In the genomic region with DNA sequence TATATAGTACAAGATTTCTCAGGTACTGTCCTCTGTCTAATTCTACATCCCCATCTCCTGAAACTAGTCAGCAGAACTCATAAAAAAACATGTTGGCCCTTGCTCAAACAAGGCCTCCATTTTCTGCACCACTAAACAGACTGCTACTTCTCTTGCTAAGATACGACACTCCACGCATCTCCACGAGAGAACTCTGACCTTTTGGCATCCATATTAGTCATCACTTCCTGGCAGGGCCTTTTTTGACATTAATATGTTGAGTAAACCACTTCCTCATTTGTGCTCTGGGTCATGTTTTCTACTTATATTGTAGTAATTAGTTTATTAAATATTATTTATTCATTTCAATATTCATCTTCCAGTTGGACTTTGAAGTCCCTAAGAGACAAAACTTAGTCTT, we compare ENCODE assay signal across 13 cellular contexts.
DNase-seq lines count a peak whose midpoint lies in the region; ATAC-seq and TF ChIP-seq lines count a peak whose summit lies in the region.
"Had no signal": no experiment of that assay in that cellular context is flagged by ENCODE, and none has a peak within 500 bp of the region (broad histone marks: within the 10 kb centered on the region; RNA-seq: fewer than 3 reads in every experiment).

No MANE protein-coding gene starts in this region.

- H3K4me3 Mint-ChIP-seq in neural progenitor cell: no peak overlapping the region
- H3K4me3 Mint-ChIP-seq: activated naive CD4-positive, alpha-beta T cell treated with anti-CD3 and anti-CD28 coated beads, Interleukin-2, amount 50 U/mL, for 24 hours; naive thymus-derived CD8-positive, alpha-beta T cell had no signal

- no peaks in the 10 kb centered on the region for H3K9me3 ChIP-seq in neural progenitor cell (ENCODE audit: low read depth)
- H3K9me3 ChIP-seq in smooth muscle cell (replicated peaks; ENCODE audit: low read depth): no peaks in the 10 kb centered on the region

- H3K36me3 Mint-ChIP-seq in neural progenitor cell: no peaks in the 10 kb centered on the region
- H3K36me3 Mint-ChIP-seq: activated naive CD4-positive, alpha-beta T cell treated with anti-CD3 and anti-CD28 coated beads, Interleukin-2, amount 50 U/mL, for 24 hours; naive thymus-derived CD8-positive, alpha-beta T cell had no signal

- no peak overlapping the region for H3K4me3 ChIP-seq in neural progenitor cell
- no peak overlapping the region for H3K4me3 ChIP-seq in smooth muscle cell

- peak; percentile 95 for ATAC-seq in GM18861 (IDR thresholded peaks at IDR 0.05; ENCODE audit: unreplicated experiment)
- ATAC-seq in HG02970 (IDR thresholded peaks at IDR 0.05; ENCODE audit: low FRiP score, unreplicated experiment): peak; percentile 62
- ATAC-seq: naive thymus-derived CD8-positive, alpha-beta T cell had no signal

- no peak overlapping the region for H3K4me2 ChIP-seq in neural progenitor cell
- H3K4me2 ChIP-seq in smooth muscle cell: no peak overlapping the region

- no peaks in the 10 kb centered on the region for H3K9me3 Mint-ChIP-seq in neural progenitor cell
- H3K9me3 Mint-ChIP-seq: activated naive CD4-positive, alpha-beta T cell treated with anti-CD3 and anti-CD28 coated beads, Interleukin-2, amount 50 U/mL, for 24 hours had no signal

- H3K27ac Mint-ChIP-seq in neural progenitor cell: peak overlapping the region; percentile 17
- H3K27ac Mint-ChIP-seq: activated naive CD4-positive, alpha-beta T cell treated with anti-CD3 and anti-CD28 coated beads, Interleukin-2, amount 50 U/mL, for 24 hours; naive thymus-derived CD8-positive, alpha-beta T cell had no signal

- WGBS in smooth muscle cell (ENCODE audit: low lambda C conversion rate): 47% methylated on average over 3 of the region's 3 CpGs

- no peaks in the 10 kb centered on the region for H3K79me2 ChIP-seq in neural progenitor cell (ENCODE audit: low read depth)
- no peaks in the 10 kb centered on the region for H3K79me2 ChIP-seq in smooth muscle cell (ENCODE audit: low read depth)

- H3K27ac ChIP-seq in neural progenitor cell: no peak overlapping the region
- no peak overlapping the region for H3K27ac ChIP-seq in smooth muscle cell (ENCODE audit: low read depth)

- H3K4me1 Mint-ChIP-seq in neural progenitor cell: no peaks in the 10 kb centered on the region
- H3K4me1 Mint-ChIP-seq: activated naive CD4-positive, alpha-beta T cell treated with anti-CD3 and anti-CD28 coated beads, Interleukin-2, amount 50 U/mL, for 24 hours; naive thymus-derived CD8-positive, alpha-beta T cell had no signal

- H3K36me3 ChIP-seq in neural progenitor cell (no peaks in the 10 kb centered on the region), smooth muscle cell (ENCODE audit: low read depth) (no peaks in the 10 kb centered on the region)

- no peak overlapping the region for H3K9ac ChIP-seq in neural progenitor cell
- no peak overlapping the region for H3K9ac ChIP-seq in smooth muscle cell (ENCODE audit: low read depth)

- no peaks in the 10 kb centered on the region for H4K20me1 ChIP-seq in neural progenitor cell (ENCODE audit: low read depth)
- no peaks in the 10 kb centered on the region for H4K20me1 ChIP-seq in smooth muscle cell (ENCODE audit: low read depth)

- in situ Hi-C loops in GM13976 (cut with MboI; ENCODE audit: low sequenced_read_pairs, unreplicated experiment): no loop called here

- no peaks in the 10 kb centered on the region for H3K27me3 Mint-ChIP-seq in neural progenitor cell (ENCODE audit: insufficient read depth, low read depth)
- H3K27me3 Mint-ChIP-seq: activated naive CD4-positive, alpha-beta T cell treated with anti-CD3 and anti-CD28 coated beads, Interleukin-2, amount 50 U/mL, for 24 hours; naive thymus-derived CD8-positive, alpha-beta T cell had no signal

- no peaks in the 10 kb centered on the region for H3K27me3 ChIP-seq in neural progenitor cell
- H3K27me3 ChIP-seq in smooth muscle cell (ENCODE audit: low read depth): no peaks in the 10 kb centered on the region

- no peak for TF ChIP-seq CTCF in neural progenitor cell (IDR thresholded peaks at IDR 0.05)
- no peak for TF ChIP-seq CTCF in smooth muscle cell (IDR thresholded peaks at IDR 0.05; ENCODE audit: borderline replicate concordance, insufficient read depth, poor library complexity, severe bottlenecking)
- TF ChIP-seq CTCF in GM13976 (IDR thresholded peaks at IDR 0.05; ENCODE audit: borderline replicate concordance, control extremely low read depth, extremely low read depth, insufficient read depth, missing control alignments): no peak

- peak; percentile 7 for DNase-seq in RPMI8226
- no peak for DNase-seq in neural progenitor cell (ENCODE audit: low spot score)
- no peak for DNase-seq in GOT3 (lab: John Stamatoyannopoulos, UW)
- no peak for DNase-seq in stimulated activated CD4-positive, alpha-beta T cell treated with anti-CD3 and anti-CD28 coated beads, Interleukin-4, amount 100 ng/mL, for 1 hour
- DNase-seq in smooth muscle cell (lab: John Stamatoyannopoulos, UW; ENCODE audit: unreplicated experiment): no peak
- DNase-seq in GM13976 (ENCODE audit: low spot score): no peak
- DNase-seq: DMS153; effector CD8-positive, alpha-beta T cell; naive thymus-derived CD8-positive, alpha-beta T cell; NCI-H146 had no signal

- H3K4me1 ChIP-seq in neural progenitor cell (no peaks in the 10 kb centered on the region), smooth muscle cell (ENCODE audit: low read depth) (no peaks in the 10 kb centered on the region)

- no peaks in the 10 kb centered on the region for H3F3A ChIP-seq in neural progenitor cell (ENCODE audit: low read depth)
- H3F3A ChIP-seq in smooth muscle cell (ENCODE audit: low read depth): no peaks in the 10 kb centered on the region

- H2AFZ ChIP-seq in neural progenitor cell (replicated peaks) (no peak overlapping the region), smooth muscle cell (ENCODE audit: low read depth) (no peak overlapping the region)
